20 cellular contexts compared by ENCODE assay signal in genomic region chr4:94911141-94911540, GRCh38.
"Had no signal": no experiment of that assay in that cellular context is flagged by ENCODE, and none has a peak within 500 bp of the region (broad histone marks: within the 10 kb centered on the region; RNA-seq: fewer than 3 reads in every experiment).

No MANE protein-coding gene starts in this region.

- H3K36me3 Mint-ChIP-seq: stimulated activated memory B cell treated with anti-CD40 and anti-IgM and Interleukin-4, amounts not matched to agents 10 μg/mL and 1 μg/mL and 100 μg/mL, for 72 hours had no signal

- ATAC-seq: activated CD4-positive, CD25-positive, alpha-beta regulatory T cell treated with anti-CD3 and anti-CD28 coated beads, Interleukin-2, amount 50 U/mL, for 24 hours; activated naive CD8-positive, alpha-beta T cell treated with anti-CD3 and anti-CD28 coated beads, Interleukin-2, amount 50 U/mL, for 24 hours; activated T-helper 17 cell treated with anti-CD3 and anti-CD28 coated beads, Interleukin-2, amount 50 U/mL, for 72 hours; naive thymus-derived CD8-positive, alpha-beta T cell; stimulated activated memory B cell treated with anti-CD40 and anti-IgM and Interleukin-4, amounts not matched to agents 10 μg/mL and 1 μg/mL and 100 μg/mL, for 72 hours had no signal

- H3K4me3 ChIP-seq: esophagus squamous epithelium, left ventricle myocardium inferior, right atrium auricular region, tibial nerve, vagina had no signal

- H3K36me3 ChIP-seq: esophagus squamous epithelium, left ventricle myocardium inferior, right atrium auricular region, tibial nerve, vagina had no signal

- H3K27me3 ChIP-seq: esophagus squamous epithelium, right atrium auricular region, tibial nerve, vagina had no signal

- H3K27ac ChIP-seq: esophagus squamous epithelium, left ventricle myocardium inferior, right atrium auricular region, tibial nerve, vagina had no signal

- DNase-seq: activated CD4-positive, alpha-beta T cell treated with anti-CD3 and anti-CD28 coated beads, Interleukin-2, amount 50 U/mL, for 1 hour; activated naive CD4-positive, alpha-beta T cell treated with anti-CD3 and anti-CD28 coated beads for 36 hours; activated naive CD8-positive, alpha-beta T cell treated with anti-CD3 and anti-CD28 coated beads, Interleukin-2, amount 50 U/mL, for 24 hours; activated T-cell treated with anti-CD3 and anti-CD28 coated beads for 4 hours; aorta; cortex of kidney; effector CD8-positive, alpha-beta T cell; esophagus squamous epithelium; hippocampal formation; left ventricle myocardium inferior; naive thymus-derived CD8-positive, alpha-beta T cell; stimulated activated CD4-positive, alpha-beta T cell treated with anti-CD3 and anti-CD28 coated beads, Interleukin-2, amount 100 ng/mL, for 48 hours had no signal

- H3K4me1 Mint-ChIP-seq: activated T-helper 17 cell treated with anti-CD3 and anti-CD28 coated beads, Interleukin-2, amount 50 U/mL, for 72 hours; stimulated activated memory B cell treated with anti-CD40 and anti-IgM and Interleukin-4, amounts not matched to agents 10 μg/mL and 1 μg/mL and 100 μg/mL, for 72 hours had no signal

- H3K9me3 ChIP-seq: vagina had no signal

- H3K27ac Mint-ChIP-seq: activated naive CD4-positive, alpha-beta T cell treated with anti-CD3 and anti-CD28 coated beads for 36 hours; activated naive CD8-positive, alpha-beta T cell treated with anti-CD3 and anti-CD28 coated beads, Interleukin-2, amount 50 U/mL, for 24 hours; activated T-helper 17 cell treated with anti-CD3 and anti-CD28 coated beads, Interleukin-2, amount 50 U/mL, for 72 hours; naive thymus-derived CD8-positive, alpha-beta T cell; stimulated activated memory B cell treated with anti-CD40 and anti-IgM and Interleukin-4, amounts not matched to agents 10 μg/mL and 1 μg/mL and 100 μg/mL, for 72 hours had no signal

- FAIRE-seq: endothelial cell of umbilical vein, keratinocyte had no signal

- H3K4me3 Mint-ChIP-seq: activated naive CD4-positive, alpha-beta T cell treated with anti-CD3 and anti-CD28 coated beads for 36 hours; activated naive CD8-positive, alpha-beta T cell treated with anti-CD3 and anti-CD28 coated beads, Interleukin-2, amount 50 U/mL, for 24 hours; activated T-helper 17 cell treated with anti-CD3 and anti-CD28 coated beads, Interleukin-2, amount 50 U/mL, for 72 hours; naive thymus-derived CD8-positive, alpha-beta T cell; stimulated activated memory B cell treated with anti-CD40 and anti-IgM and Interleukin-4, amounts not matched to agents 10 μg/mL and 1 μg/mL and 100 μg/mL, for 72 hours had no signal

- H3K4me1 ChIP-seq: esophagus squamous epithelium, left ventricle myocardium inferior, right atrium auricular region, vagina had no signal

- H3K27me3 Mint-ChIP-seq: activated naive CD8-positive, alpha-beta T cell treated with anti-CD3 and anti-CD28 coated beads, Interleukin-2, amount 50 U/mL, for 24 hours; stimulated activated memory B cell treated with anti-CD40 and anti-IgM and Interleukin-4, amounts not matched to agents 10 μg/mL and 1 μg/mL and 100 μg/mL, for 72 hours had no signal
